In genomic region chr16:20430480-20430879, GRCh38 we compare ENCODE assay signal across 20 cellular contexts. TPM values are rescaled to one million over a fixed set of nuclear protein-coding genes. Genes with fewer than 3 reads are reported as not detected.
"Had no signal": no experiment of that assay in that cellular context is flagged by ENCODE, and none has a peak within 500 bp of the region (broad histone marks: within the 10 kb centered on the region; RNA-seq: fewer than 3 reads in every experiment).

No MANE protein-coding gene starts in this region.

RNA-seq across cellular contexts. Expression of gene ACSM2A, which starts 20.8 kb away (rescaled TPM):
- total RNA-seq: activated naive CD4-positive, alpha-beta T cell treated with anti-CD3 and anti-CD28 coated beads for 36 hours; activated naive CD4-positive, alpha-beta T cell treated with anti-CD3 and anti-CD28 coated beads, Interleukin-2, amount 50 U/mL, for 72 hours; activated naive CD8-positive, alpha-beta T cell treated with anti-CD3 and anti-CD28 coated beads for 36 hours; activated naive CD8-positive, alpha-beta T cell treated with anti-CD3 and anti-CD28 coated beads, Interleukin-2, amount 10 ng/mL, durations not matched to agents 7 days and 5 days; activated T-helper 1 cell treated with anti-CD3 and anti-CD28 coated beads, Interleukin-12 subunit alpha, Interleukin-12 subunit beta, Interleukin-2, Interleukin-4 antibody, amounts not matched to agents 30 ng/mL and 10 ng/mL and 1 ng/mL, durations not matched to agents 14 hours and 24 hours and 36 hours; activated T-helper 17 cell treated with anti-CD3 and anti-CD28 coated beads, Interleukin-2, amount 50 U/mL, for 72 hours; aorta; ascending aorta; body of pancreas; breast epithelium; bronchial epithelial cell; cardiac muscle cell; cardiac septum; cerebellum; chondrocyte had no signal
- polyA plus RNA-seq: aorta, cardiac muscle cell had no signal

RNA-seq across cellular contexts. Expression of gene ACSM5, which starts 21.1 kb away (rescaled TPM):
- total RNA-seq: activated naive CD4-positive, alpha-beta T cell treated with anti-CD3 and anti-CD28 coated beads for 36 hours; activated naive CD4-positive, alpha-beta T cell treated with anti-CD3 and anti-CD28 coated beads, Interleukin-2, amount 50 U/mL, for 72 hours; activated naive CD8-positive, alpha-beta T cell treated with anti-CD3 and anti-CD28 coated beads for 36 hours; activated naive CD8-positive, alpha-beta T cell treated with anti-CD3 and anti-CD28 coated beads, Interleukin-2, amount 10 ng/mL, durations not matched to agents 7 days and 5 days; activated T-cell treated with anti-CD3 and anti-CD28 coated beads, Interleukin-2, amount 50 U/mL, for 4 hours; activated T-cell treated with anti-CD3 and anti-CD28 coated beads, Interleukin-2, amount 50 U/mL, for 72 hours; activated T-helper 1 cell treated with anti-CD3 and anti-CD28 coated beads, Interleukin-12 subunit alpha, Interleukin-12 subunit beta, Interleukin-2, Interleukin-4 antibody, amounts not matched to agents 30 ng/mL and 10 ng/mL and 1 ng/mL, durations not matched to agents 14 hours and 24 hours and 36 hours; activated T-helper 17 cell treated with anti-CD3 and anti-CD28 coated beads, Interleukin-2, amount 50 U/mL, for 72 hours; activated T-helper 2 cell treated with anti-CD3 and anti-CD28 coated beads, Interferon-gamma antibody, Interleukin-2, Interleukin-4, amounts not matched to agents 10 μg/mL and 5 μg/mL and 100 μg/mL, durations not matched to agents 14 hours and 24 hours and 36 hours; ascending aorta; astrocyte; bronchial epithelial cell; cardiac muscle cell had no signal

RNA-seq across cellular contexts. Expression of gene PDILT, which starts 25.9 kb away (rescaled TPM):
- total RNA-seq: activated naive CD4-positive, alpha-beta T cell treated with anti-CD3 and anti-CD28 coated beads for 36 hours; activated naive CD4-positive, alpha-beta T cell treated with anti-CD3 and anti-CD28 coated beads, Interleukin-2, amount 50 U/mL, for 72 hours; activated naive CD8-positive, alpha-beta T cell treated with anti-CD3 and anti-CD28 coated beads for 36 hours; activated naive CD8-positive, alpha-beta T cell treated with anti-CD3 and anti-CD28 coated beads, Interleukin-2, amount 10 ng/mL, durations not matched to agents 7 days and 5 days; activated T-cell treated with anti-CD3 and anti-CD28 coated beads, Interleukin-2, amount 50 U/mL, for 4 hours; activated T-cell treated with anti-CD3 and anti-CD28 coated beads, Interleukin-2, amount 50 U/mL, for 72 hours; activated T-helper 1 cell treated with anti-CD3 and anti-CD28 coated beads, Interleukin-12 subunit alpha, Interleukin-12 subunit beta, Interleukin-2, Interleukin-4 antibody, amounts not matched to agents 30 ng/mL and 10 ng/mL and 1 ng/mL, durations not matched to agents 14 hours and 24 hours and 36 hours; activated T-helper 17 cell treated with anti-CD3 and anti-CD28 coated beads, Interleukin-2, amount 50 U/mL, for 72 hours; adrenal gland; aorta; ascending aorta; astrocyte; body of pancreas; breast epithelium; bronchial epithelial cell; cardiac muscle cell; cardiac septum; cerebellum; chondrocyte had no signal
- polyA plus RNA-seq: adrenal gland, aorta, cardiac muscle cell had no signal
